19 cellular contexts compared by ENCODE assay signal in genomic region chr2:78592547-78592946, GRCh38.
"Had no signal": no experiment of that assay in that cellular context is flagged by ENCODE, and none has a peak within 500 bp of the region (broad histone marks: within the 10 kb centered on the region; RNA-seq: fewer than 3 reads in every experiment).

No MANE protein-coding gene starts in this region.

- H3K4me3 ChIP-seq: esophagus squamous epithelium, gastroesophageal sphincter, left ventricle myocardium inferior, lower lobe of right lung, right atrium auricular region, stomach, thoracic aorta, transverse colon had no signal

- H3K27ac ChIP-seq: epithelial cell of prostate, esophagus squamous epithelium, gastroesophageal sphincter, left ventricle myocardium inferior, lower lobe of right lung, right atrium auricular region, stomach, thoracic aorta, transverse colon had no signal

- ATAC-seq: gastroesophageal sphincter; lower lobe of right lung; naive thymus-derived CD4-positive, alpha-beta T cell had no signal

- H3K36me3 ChIP-seq: esophagus squamous epithelium, gastroesophageal sphincter, left ventricle myocardium inferior, lower lobe of right lung, right atrium auricular region, stomach, thoracic aorta, transverse colon had no signal

- H3K27me3 ChIP-seq: esophagus squamous epithelium, gastroesophageal sphincter, right atrium auricular region, stomach, transverse colon had no signal

- H3K4me1 ChIP-seq: esophagus squamous epithelium, gastroesophageal sphincter, left ventricle myocardium inferior, lower lobe of right lung, right atrium auricular region, stomach, transverse colon had no signal

- H3K9me3 ChIP-seq: esophagus squamous epithelium, gastroesophageal sphincter, lower lobe of right lung, right atrium auricular region, stomach, thoracic aorta, transverse colon had no signal

- DNase-seq: effector memory CD4-positive, alpha-beta T cell; esophagus squamous epithelium; foreskin fibroblast; glutamatergic neuron; left ventricle myocardium inferior; lower lobe of right lung; naive thymus-derived CD4-positive, alpha-beta T cell; nephron progenitor cell; posterior cingulate gyrus; small intestine; stimulated activated CD4-positive, alpha-beta T cell treated with anti-CD3 and anti-CD28 coated beads, Interleukin-12 subunit alpha, Interleukin-12 subunit beta, amount 100 ng/mL, for 4 hours; stimulated activated naive CD4-positive, alpha-beta T cell; stomach; substantia nigra; transverse colon had no signal
